Comparison of ENCODE assay signal across 1 cellular context in the genomic region with DNA sequence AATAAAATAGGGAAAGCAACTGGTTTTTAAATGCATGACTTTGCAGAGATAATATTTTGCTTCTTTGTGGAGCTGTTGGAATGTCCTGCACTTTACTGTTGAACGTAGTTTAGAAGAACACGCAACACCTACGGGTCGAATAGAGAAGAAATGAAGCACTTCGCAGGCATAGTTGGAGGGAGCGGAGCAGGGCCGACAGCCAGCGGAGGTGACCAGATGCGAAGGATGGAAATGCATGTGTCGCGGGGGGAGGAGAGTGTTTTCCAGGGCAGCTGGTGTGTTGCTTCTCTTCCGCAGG.
TF ChIP-seq lines count a peak whose summit lies in the region.

No MANE protein-coding gene starts in this region.

TF ChIP-seq in K562, 482 proteins besides CTCF, POLR2A, EP300 and RAD21 (continued from another document and continues in another):
- TF ChIP-seq, protein P1, sequence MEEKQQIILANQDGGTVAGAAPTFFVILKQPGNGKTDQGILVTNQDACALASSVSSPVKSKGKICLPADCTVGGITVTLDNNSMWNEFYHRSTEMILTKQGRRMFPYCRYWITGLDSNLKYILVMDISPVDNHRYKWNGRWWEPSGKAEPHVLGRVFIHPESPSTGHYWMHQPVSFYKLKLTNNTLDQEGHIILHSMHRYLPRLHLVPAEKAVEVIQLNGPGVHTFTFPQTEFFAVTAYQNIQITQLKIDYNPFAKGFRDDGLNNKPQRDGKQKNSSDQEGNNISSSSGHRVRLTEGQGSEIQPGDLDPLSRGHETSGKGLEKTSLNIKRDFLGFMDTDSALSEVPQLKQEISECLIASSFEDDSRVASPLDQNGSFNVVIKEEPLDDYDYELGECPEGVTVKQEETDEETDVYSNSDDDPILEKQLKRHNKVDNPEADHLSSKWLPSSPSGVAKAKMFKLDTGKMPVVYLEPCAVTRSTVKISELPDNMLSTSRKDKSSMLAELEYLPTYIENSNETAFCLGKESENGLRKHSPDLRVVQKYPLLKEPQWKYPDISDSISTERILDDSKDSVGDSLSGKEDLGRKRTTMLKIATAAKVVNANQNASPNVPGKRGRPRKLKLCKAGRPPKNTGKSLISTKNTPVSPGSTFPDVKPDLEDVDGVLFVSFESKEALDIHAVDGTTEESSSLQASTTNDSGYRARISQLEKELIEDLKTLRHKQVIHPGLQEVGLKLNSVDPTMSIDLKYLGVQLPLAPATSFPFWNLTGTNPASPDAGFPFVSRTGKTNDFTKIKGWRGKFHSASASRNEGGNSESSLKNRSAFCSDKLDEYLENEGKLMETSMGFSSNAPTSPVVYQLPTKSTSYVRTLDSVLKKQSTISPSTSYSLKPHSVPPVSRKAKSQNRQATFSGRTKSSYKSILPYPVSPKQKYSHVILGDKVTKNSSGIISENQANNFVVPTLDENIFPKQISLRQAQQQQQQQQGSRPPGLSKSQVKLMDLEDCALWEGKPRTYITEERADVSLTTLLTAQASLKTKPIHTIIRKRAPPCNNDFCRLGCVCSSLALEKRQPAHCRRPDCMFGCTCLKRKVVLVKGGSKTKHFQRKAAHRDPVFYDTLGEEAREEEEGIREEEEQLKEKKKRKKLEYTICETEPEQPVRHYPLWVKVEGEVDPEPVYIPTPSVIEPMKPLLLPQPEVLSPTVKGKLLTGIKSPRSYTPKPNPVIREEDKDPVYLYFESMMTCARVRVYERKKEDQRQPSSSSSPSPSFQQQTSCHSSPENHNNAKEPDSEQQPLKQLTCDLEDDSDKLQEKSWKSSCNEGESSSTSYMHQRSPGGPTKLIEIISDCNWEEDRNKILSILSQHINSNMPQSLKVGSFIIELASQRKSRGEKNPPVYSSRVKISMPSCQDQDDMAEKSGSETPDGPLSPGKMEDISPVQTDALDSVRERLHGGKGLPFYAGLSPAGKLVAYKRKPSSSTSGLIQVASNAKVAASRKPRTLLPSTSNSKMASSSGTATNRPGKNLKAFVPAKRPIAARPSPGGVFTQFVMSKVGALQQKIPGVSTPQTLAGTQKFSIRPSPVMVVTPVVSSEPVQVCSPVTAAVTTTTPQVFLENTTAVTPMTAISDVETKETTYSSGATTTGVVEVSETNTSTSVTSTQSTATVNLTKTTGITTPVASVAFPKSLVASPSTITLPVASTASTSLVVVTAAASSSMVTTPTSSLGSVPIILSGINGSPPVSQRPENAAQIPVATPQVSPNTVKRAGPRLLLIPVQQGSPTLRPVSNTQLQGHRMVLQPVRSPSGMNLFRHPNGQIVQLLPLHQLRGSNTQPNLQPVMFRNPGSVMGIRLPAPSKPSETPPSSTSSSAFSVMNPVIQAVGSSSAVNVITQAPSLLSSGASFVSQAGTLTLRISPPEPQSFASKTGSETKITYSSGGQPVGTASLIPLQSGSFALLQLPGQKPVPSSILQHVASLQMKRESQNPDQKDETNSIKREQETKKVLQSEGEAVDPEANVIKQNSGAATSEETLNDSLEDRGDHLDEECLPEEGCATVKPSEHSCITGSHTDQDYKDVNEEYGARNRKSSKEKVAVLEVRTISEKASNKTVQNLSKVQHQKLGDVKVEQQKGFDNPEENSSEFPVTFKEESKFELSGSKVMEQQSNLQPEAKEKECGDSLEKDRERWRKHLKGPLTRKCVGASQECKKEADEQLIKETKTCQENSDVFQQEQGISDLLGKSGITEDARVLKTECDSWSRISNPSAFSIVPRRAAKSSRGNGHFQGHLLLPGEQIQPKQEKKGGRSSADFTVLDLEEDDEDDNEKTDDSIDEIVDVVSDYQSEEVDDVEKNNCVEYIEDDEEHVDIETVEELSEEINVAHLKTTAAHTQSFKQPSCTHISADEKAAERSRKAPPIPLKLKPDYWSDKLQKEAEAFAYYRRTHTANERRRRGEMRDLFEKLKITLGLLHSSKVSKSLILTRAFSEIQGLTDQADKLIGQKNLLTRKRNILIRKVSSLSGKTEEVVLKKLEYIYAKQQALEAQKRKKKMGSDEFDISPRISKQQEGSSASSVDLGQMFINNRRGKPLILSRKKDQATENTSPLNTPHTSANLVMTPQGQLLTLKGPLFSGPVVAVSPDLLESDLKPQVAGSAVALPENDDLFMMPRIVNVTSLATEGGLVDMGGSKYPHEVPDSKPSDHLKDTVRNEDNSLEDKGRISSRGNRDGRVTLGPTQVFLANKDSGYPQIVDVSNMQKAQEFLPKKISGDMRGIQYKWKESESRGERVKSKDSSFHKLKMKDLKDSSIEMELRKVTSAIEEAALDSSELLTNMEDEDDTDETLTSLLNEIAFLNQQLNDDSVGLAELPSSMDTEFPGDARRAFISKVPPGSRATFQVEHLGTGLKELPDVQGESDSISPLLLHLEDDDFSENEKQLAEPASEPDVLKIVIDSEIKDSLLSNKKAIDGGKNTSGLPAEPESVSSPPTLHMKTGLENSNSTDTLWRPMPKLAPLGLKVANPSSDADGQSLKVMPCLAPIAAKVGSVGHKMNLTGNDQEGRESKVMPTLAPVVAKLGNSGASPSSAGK (IDR thresholded peaks at IDR 0.05) = peak; percentile 55
- TF ChIP-seq E2F6 (IDR thresholded peaks at IDR 0.05; ENCODE audit: borderline replicate concordance in 1 of 2, extremely low read depth in 1 of 2, insufficient read depth in 1 of 2, insufficient read length in 1 of 2, low read depth in 1 of 2, low read length in 1 of 2, poor library complexity in 1 of 2, severe bottlenecking in 1 of 2) (peak in 1 of 2 experiments; percentile 47), ZBTB2 (IDR thresholded peaks at IDR 0.05) (no peak), YY1 (IDR thresholded peaks at IDR 0.05; ENCODE audit: borderline replicate concordance in 1 of 3, control insufficient read depth in 1 of 3, extremely low read depth in 1 of 3, insufficient read depth in 3 of 3, insufficient read length in 1 of 3, insufficient replicate concordance in 2 of 3, low read depth in 1 of 3, low read length in 2 of 3) (peak in 1 of 3 experiments; percentile 1), ZKSCAN8 (CRISPR knock-in tag; IDR thresholded peaks at IDR 0.05) (no peak), AFF1 (IDR thresholded peaks at IDR 0.05; ENCODE audit: low read depth in 1 of 2, partially characterized antibody in 2 of 2) (peak in 1 of 2 experiments; percentile 44), MLLT1 (IDR thresholded peaks at IDR 0.05) (peak; percentile 38 to 53; a peak in 2 of 4 replicates), ZNF384 (IDR thresholded peaks at IDR 0.05; ENCODE audit: low read depth, low read length) (no peak), CCNT2 (IDR thresholded peaks at IDR 0.05; ENCODE audit: borderline replicate concordance, extremely low read depth, insufficient read length, low read depth, low read length) (no peak), ZBTB17 (CRISPR knock-in tag; IDR thresholded peaks at IDR 0.05) (no peak), MAFG (tag; conservative IDR thresholded peaks at IDR 0.05) (no peak), PATZ1 (CRISPR knock-in tag; IDR thresholded peaks at IDR 0.05; ENCODE audit: borderline replicate concordance) (no peak), CBX3 (IDR thresholded peaks at IDR 0.05; ENCODE audit: borderline replicate concordance in 1 of 2, low read length in 2 of 2) (no peak), ZNF586 (CRISPR knock-in tag; conservative IDR thresholded peaks at IDR 0.05) (no peak), TARDBP (IDR thresholded peaks at IDR 0.05) (no peak), ILF3 (IDR thresholded peaks at IDR 0.05; ENCODE audit: borderline replicate concordance) (no peak), ZFP91 (CRISPR knock-in tag; IDR thresholded peaks at IDR 0.05) (no peak), NFRKB (IDR thresholded peaks at IDR 0.05; ENCODE audit: low read depth) (peak; percentile 76; the same call in 1 of the 2 replicates), ZC3H11A (IDR thresholded peaks at IDR 0.05; ENCODE audit: low read depth, low read length) (no peak), KAT7 (CRISPR knock-in tag; IDR thresholded peaks at IDR 0.05; ENCODE audit: borderline replicate concordance) (0 out of 2 replicates have a peak, but pooled peaks have one; percentile 19)
- TF ChIP-seq, protein P2, sequence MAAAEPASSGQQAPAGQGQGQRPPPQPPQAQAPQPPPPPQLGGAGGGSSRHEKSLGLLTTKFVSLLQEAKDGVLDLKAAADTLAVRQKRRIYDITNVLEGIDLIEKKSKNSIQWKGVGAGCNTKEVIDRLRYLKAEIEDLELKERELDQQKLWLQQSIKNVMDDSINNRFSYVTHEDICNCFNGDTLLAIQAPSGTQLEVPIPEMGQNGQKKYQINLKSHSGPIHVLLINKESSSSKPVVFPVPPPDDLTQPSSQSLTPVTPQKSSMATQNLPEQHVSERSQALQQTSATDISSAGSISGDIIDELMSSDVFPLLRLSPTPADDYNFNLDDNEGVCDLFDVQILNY (CRISPR knock-in tag; IDR thresholded peaks at IDR 0.05) = no peak
